23 cellular contexts compared by ENCODE assay signal in the genomic region with DNA sequence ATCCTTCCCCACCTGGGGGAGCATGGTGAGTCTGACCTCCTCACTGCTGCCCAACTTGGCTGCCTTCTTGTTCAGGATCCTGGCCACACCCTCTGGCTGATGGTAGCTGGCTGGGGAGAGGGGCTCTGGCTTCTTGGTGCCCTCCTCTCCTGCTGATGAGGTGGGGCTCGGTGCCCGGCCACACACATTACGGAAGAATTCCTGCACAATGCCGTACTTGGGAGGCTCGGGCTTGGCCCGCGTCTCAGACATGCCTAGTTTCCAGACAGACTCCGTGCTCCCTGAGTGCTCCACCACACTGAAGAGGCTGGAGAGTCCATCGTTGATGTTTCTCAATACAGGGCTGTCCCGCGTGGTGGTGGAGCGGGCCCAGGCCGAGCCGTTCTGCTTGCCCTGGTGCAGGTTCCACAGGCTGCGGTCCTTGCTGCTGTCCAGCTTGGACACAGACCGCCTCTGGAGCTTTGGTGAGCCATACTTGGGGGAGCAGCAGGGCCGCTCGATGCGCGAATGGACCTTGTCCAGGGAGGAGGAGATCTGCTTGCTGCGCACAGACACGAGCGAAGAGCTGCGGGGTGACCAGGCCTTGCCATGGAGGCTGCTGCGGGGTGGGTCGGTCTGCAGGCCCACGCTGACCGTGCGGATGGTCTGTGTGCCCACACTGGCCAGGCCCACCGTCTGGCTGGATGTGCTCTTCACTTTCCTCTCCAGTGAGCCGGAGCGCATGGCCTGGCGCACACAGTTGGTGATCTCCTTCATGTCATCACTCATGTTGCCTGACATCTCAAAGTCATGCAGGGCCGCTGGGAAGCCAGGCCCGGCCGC.
"Had no signal": no experiment of that assay in that cellular context is flagged by ENCODE, and none has a peak within 500 bp of the region (broad histone marks: within the 10 kb centered on the region; RNA-seq: fewer than 3 reads in every experiment).

No MANE protein-coding gene starts in this region.

- DNase-seq: activated CD4-positive, alpha-beta memory T cell treated with anti-CD3 and anti-CD28 coated beads, Interleukin-2, amount 10 ng/mL, durations not matched to agents 7 days and 5 days; activated CD4-positive, alpha-beta T cell treated with anti-CD3 and anti-CD28 coated beads, Interleukin-2, amount 10 ng/mL, durations not matched to agents 24 days and 14 days; activated CD8-positive, alpha-beta memory T cell treated with anti-CD3 and anti-CD28 coated beads, Interleukin-2, amount 10 ng/mL, durations not matched to agents 7 days and 5 days; activated gamma-delta T cell treated with Interleukin-2 at 50 U/mL for 16 hours; activated T-cell treated with anti-CD3 and anti-CD28 coated beads for 4 hours; anterior cingulate cortex; dermis blood vessel endothelial cell; effector CD8-positive, alpha-beta T cell; foreskin melanocyte; kidney glomerular epithelial cell; left ventricle myocardium superior; mammary epithelial cell; nephron progenitor cell; nucleus accumbens; right lobe of liver; small intestine; stimulated activated CD4-positive, alpha-beta T cell treated with anti-CD3 and anti-CD28 coated beads, Interleukin-2, amount 100 ng/mL, for 24 hours; SW 1271; T-helper 17 cell; testis had no signal

- ATAC-seq: activated CD4-positive, CD25-positive, alpha-beta regulatory T cell treated with anti-CD3 and anti-CD28 coated beads, Interleukin-2, amount 50 U/mL, for 24 hours; activated CD8-positive, alpha-beta memory T cell treated with anti-CD3 and anti-CD28 coated beads, Interleukin-2, amount 10 ng/mL, durations not matched to agents 7 days and 5 days; stimulated activated memory B cell treated with anti-CD40 and anti-IgM and Interleukin-4, amounts not matched to agents 10 μg/mL and 1 μg/mL and 100 μg/mL, for 72 hours; T-helper 17 cell had no signal

- H3K36me3 ChIP-seq: right lobe of liver had no signal

- H3K9me3 ChIP-seq: right lobe of liver, testis had no signal

- H3K9ac ChIP-seq: parathyroid adenoma had no signal

- H3K4me1 ChIP-seq: parathyroid adenoma, right lobe of liver, testis had no signal

- H3K27me3 ChIP-seq: right lobe of liver, testis had no signal

- H3K27ac ChIP-seq: parathyroid adenoma, right lobe of liver, testis had no signal

- FAIRE-seq: small intestine had no signal

- H3K4me3 ChIP-seq: right lobe of liver, testis had no signal
